ENCODE assay signal across 21 cellular contexts in genomic region chr10:45091968-45092367, GRCh38.
DNase-seq lines count a peak whose midpoint lies in the region; ATAC-seq and TF ChIP-seq lines count a peak whose summit lies in the region.
"Had no signal": no experiment of that assay in that cellular context is flagged by ENCODE, and none has a peak within 500 bp of the region (broad histone marks: within the 10 kb centered on the region; RNA-seq: fewer than 3 reads in every experiment).

No MANE protein-coding gene starts in this region.

- peaks cover 61% of the 10 kb centered on the region for H3K4me1 Mint-ChIP-seq in nephron progenitor cell
- H3K4me1 Mint-ChIP-seq in activated CD4-positive, alpha-beta T cell treated with anti-CD3 and anti-CD28 coated beads, Interleukin-2, amount 10 ng/mL, durations not matched to agents 24 days and 14 days = no peaks in the 10 kb centered on the region

- H3K4me3 ChIP-seq in SK-N-MC = no peak overlapping the region
- H3K4me3 ChIP-seq: cardiac muscle cell, uterus had no signal

- H3K36me3 Mint-ChIP-seq in nephron progenitor cell (ENCODE audit: low read depth) = no peaks in the 10 kb centered on the region
- H3K36me3 Mint-ChIP-seq in activated CD4-positive, alpha-beta T cell treated with anti-CD3 and anti-CD28 coated beads, Interleukin-2, amount 10 ng/mL, durations not matched to agents 24 days and 14 days (ENCODE audit: low read depth) = no peaks in the 10 kb centered on the region

- intact Hi-C loops in activated CD4-positive, alpha-beta T cell treated with anti-CD3 and anti-CD28 coated beads, Interleukin-2, amount 10 ng/mL, durations not matched to agents 24 days and 14 days (cut with micrococcal nuclease) = no loop called here

- no peaks in the 10 kb centered on the region for H3K36me3 ChIP-seq in SK-N-MC (ENCODE audit: insufficient read depth, low read length)
- H3K36me3 ChIP-seq: cardiac muscle cell, uterus had no signal

- no peak overlapping the region for H3K9ac ChIP-seq in SK-N-MC (ENCODE audit: insufficient read length)

- peak; percentile 0 for DNase-seq in NCI-H2196 (lab: John Stamatoyannopoulos, UW; ENCODE audit: unreplicated experiment)
- DNase-seq in NCI-H2196 treated with DMSO at 0.1 percent for 48 hours (lab: John Stamatoyannopoulos, UW; ENCODE audit: unreplicated experiment) = no peak
- peak; percentile 68 for DNase-seq in G401 (ENCODE audit: low spot score)
- DNase-seq in SK-N-MC (ENCODE audit: low read depth, low spot score) = no peak
- DNase-seq in nephron progenitor cell = no peak
- no peak for DNase-seq in activated CD4-positive, alpha-beta T cell treated with anti-CD3 and anti-CD28 coated beads, Interleukin-2, amount 10 ng/mL, durations not matched to agents 24 days and 14 days
- DNase-seq: activated CD8-positive, alpha-beta T cell treated with anti-CD3 and anti-CD28 coated beads, Interleukin-2, amount 10 ng/mL, durations not matched to agents 7 days and 5 days; activated naive CD4-positive, alpha-beta T cell; activated T-cell treated with anti-CD3 and anti-CD28 coated beads, Interleukin-2, amount 50 U/mL, for 1 hour; amniotic stem cell; Calu3; immature natural killer cell; NCI-H2081; occipital lobe; stimulated activated CD4-positive, alpha-beta T cell treated with anti-CD3 and anti-CD28 coated beads, Interleukin-15, amount 100 ng/mL, for 24 hours; T1000; uterus had no signal

- peak overlapping the region; percentile 64 for H3K27ac ChIP-seq in SK-N-MC
- H3K27ac ChIP-seq: cardiac muscle cell, uterus had no signal

- H3K27ac Mint-ChIP-seq in nephron progenitor cell = peak overlapping the region; percentile 95
- H3K27ac Mint-ChIP-seq in activated CD4-positive, alpha-beta T cell treated with anti-CD3 and anti-CD28 coated beads, Interleukin-2, amount 10 ng/mL, durations not matched to agents 24 days and 14 days = no peak overlapping the region
- H3K27ac Mint-ChIP-seq: activated CD8-positive, alpha-beta T cell treated with anti-CD3 and anti-CD28 coated beads, Interleukin-2, amount 10 ng/mL, durations not matched to agents 7 days and 5 days had no signal

- no peaks in the 10 kb centered on the region for H3K9me3 ChIP-seq in SK-N-MC (ENCODE audit: low read depth, low read length)
- H3K9me3 ChIP-seq: uterus had no signal

- in situ Hi-C loops in G401 (cut with HindIII; ENCODE audit: low sequenced_read_pairs) = no loop called here

- H3K9me3 Mint-ChIP-seq in nephron progenitor cell = no peaks in the 10 kb centered on the region
- H3K9me3 Mint-ChIP-seq in activated CD4-positive, alpha-beta T cell treated with anti-CD3 and anti-CD28 coated beads, Interleukin-2, amount 10 ng/mL, durations not matched to agents 24 days and 14 days = no peaks in the 10 kb centered on the region
- H3K9me3 Mint-ChIP-seq: immature natural killer cell had no signal

- H3K27me3 Mint-ChIP-seq in nephron progenitor cell (ENCODE audit: low read depth, poor library complexity) = no peaks in the 10 kb centered on the region
- peaks cover 14% of the 10 kb centered on the region for H3K27me3 Mint-ChIP-seq in activated CD4-positive, alpha-beta T cell treated with anti-CD3 and anti-CD28 coated beads, Interleukin-2, amount 10 ng/mL, durations not matched to agents 24 days and 14 days

- no peak overlapping the region for H3K4me3 Mint-ChIP-seq in nephron progenitor cell
- H3K4me3 Mint-ChIP-seq in activated CD4-positive, alpha-beta T cell treated with anti-CD3 and anti-CD28 coated beads, Interleukin-2, amount 10 ng/mL, durations not matched to agents 24 days and 14 days = no peak overlapping the region
- H3K4me3 Mint-ChIP-seq: activated CD8-positive, alpha-beta T cell treated with anti-CD3 and anti-CD28 coated beads, Interleukin-2, amount 10 ng/mL, durations not matched to agents 7 days and 5 days; immature natural killer cell had no signal

- ATAC-seq in HG03439 (IDR thresholded peaks at IDR 0.05; ENCODE audit: unreplicated experiment) (no peak), GM21381 (IDR thresholded peaks at IDR 0.05; ENCODE audit: unreplicated experiment) (no peak)
- ATAC-seq: activated CD8-positive, alpha-beta T cell treated with anti-CD3 and anti-CD28 coated beads, Interleukin-2, amount 10 ng/mL, durations not matched to agents 7 days and 5 days; right cardiac atrium had no signal

- TF ChIP-seq CTCF in nephron progenitor cell (IDR thresholded peaks at IDR 0.05) = no peak

Comparison
In these comparisons a context has a peak if more than half of its experiments do, and no peak if none do; other contexts are left out.
1. DNase-seq: peak in NCI-H2196 (single experiment) and G401 (single experiment); none in NCI-H2196 treated with DMSO at 0.1 percent for 48 hours (single experiment), SK-N-MC (single experiment), nephron progenitor cell (single experiment) and activated CD4-positive, alpha-beta T cell treated with anti-CD3 and anti-CD28 coated beads, Interleukin-2, amount 10 ng/mL, durations not matched to agents 24 days and 14 days (single experiment).